Comparison of ENCODE assay signal across 1 cellular context in the genomic region with DNA sequence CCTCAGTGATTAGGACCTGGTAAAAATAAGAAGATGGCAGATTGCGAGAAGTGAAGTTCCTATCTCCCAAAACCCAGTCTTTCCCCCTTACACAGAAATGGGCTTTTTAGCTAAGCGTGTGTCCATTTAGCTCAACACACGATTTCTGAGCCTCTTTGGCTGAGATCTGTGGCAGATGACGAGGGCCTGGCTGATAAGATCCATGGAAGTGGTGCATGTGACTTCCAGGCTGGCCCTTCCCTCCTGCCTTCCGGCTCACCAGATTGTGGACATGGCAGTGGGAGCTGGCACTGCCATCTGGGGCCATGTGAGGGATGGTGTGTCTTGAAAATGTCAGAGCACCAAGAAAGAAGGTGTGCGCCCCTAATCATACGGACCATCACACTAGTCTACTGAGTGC.
TF ChIP-seq lines count a peak whose summit lies in the region.

No MANE protein-coding gene starts in this region.

TF ChIP-seq in IMR-90, 13 proteins besides CTCF, POLR2A, EP300 and RAD21 (continued from another document):
- TF ChIP-seq, protein P1, sequence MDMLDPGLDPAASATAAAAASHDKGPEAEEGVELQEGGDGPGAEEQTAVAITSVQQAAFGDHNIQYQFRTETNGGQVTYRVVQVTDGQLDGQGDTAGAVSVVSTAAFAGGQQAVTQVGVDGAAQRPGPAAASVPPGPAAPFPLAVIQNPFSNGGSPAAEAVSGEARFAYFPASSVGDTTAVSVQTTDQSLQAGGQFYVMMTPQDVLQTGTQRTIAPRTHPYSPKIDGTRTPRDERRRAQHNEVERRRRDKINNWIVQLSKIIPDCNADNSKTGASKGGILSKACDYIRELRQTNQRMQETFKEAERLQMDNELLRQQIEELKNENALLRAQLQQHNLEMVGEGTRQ (IDR thresholded peaks at IDR 0.05; ENCODE audit: low read depth, low read length): no peak
- TF ChIP-seq SMC3 (IDR thresholded peaks at IDR 0.05; ENCODE audit: low read depth, low read length) (no peak), RCOR1 (IDR thresholded peaks at IDR 0.05; ENCODE audit: insufficient replicate concordance, low read length) (no peak), CHD1 (IDR thresholded peaks at IDR 0.05; ENCODE audit: low read depth, low read length) (no peak), CEBPB (IDR thresholded peaks at IDR 0.05; ENCODE audit: low read depth, low read length) (no peak), FOS (IDR thresholded peaks at IDR 0.05; ENCODE audit: low read depth, low read length) (no peak), MAFK (IDR thresholded peaks at IDR 0.05; ENCODE audit: low read depth, low read length) (no peak), NFE2L2 (IDR thresholded peaks at IDR 0.05; ENCODE audit: low read depth, low read length) (no peak), MAZ (IDR thresholded peaks at IDR 0.05; ENCODE audit: borderline replicate concordance, low read depth, low read length) (no peak), BHLHE40 (IDR thresholded peaks at IDR 0.05; ENCODE audit: low read depth, low read length) (no peak), MXI1 (IDR thresholded peaks at IDR 0.05; ENCODE audit: borderline replicate concordance, low read depth, low read length) (no peak), RFX5 (IDR thresholded peaks at IDR 0.05; ENCODE audit: low read depth, low read length) (no peak)
